ENCODE assay signal across 15 cellular contexts in the genomic region with DNA sequence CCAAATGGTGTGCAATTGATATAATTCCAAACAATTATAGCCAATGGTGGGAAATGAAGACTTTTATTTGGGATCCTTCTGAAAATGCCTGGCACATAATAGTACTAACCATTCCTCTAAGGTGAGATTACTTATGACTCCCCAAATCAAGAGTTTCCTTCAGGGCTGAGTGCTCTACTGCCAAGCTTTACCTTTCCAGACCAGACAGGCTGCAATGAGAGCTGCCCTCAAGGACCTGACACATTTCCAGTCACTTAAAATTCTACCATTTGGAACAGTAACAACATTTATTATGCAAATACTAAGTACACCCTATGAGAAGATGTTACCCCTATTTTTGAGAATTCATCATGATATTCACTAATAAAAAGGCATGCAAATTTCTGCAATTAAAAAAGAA. TPM values are rescaled to one million over a fixed set of nuclear protein-coding genes. Genes with fewer than 3 reads are reported as not detected.
A peak's percentile ranks its signal among the peaks of the same experiment; 100 is the strongest.
DNase-seq lines count a peak whose midpoint lies in the region; ATAC-seq and TF ChIP-seq lines count a peak whose summit lies in the region.
"Had no signal": no experiment of that assay in that cellular context is flagged by ENCODE, and none has a peak within 500 bp of the region (broad histone marks: within the 10 kb centered on the region; RNA-seq: fewer than 3 reads in every experiment).

No MANE protein-coding gene starts in this region.

- no peak overlapping the region for H2AFZ ChIP-seq in PC-3 (ENCODE audit: low read length)
- H2AFZ ChIP-seq: GM23248 had no signal

- ATAC-seq in PC-3 = no peak
- peak; percentile 55 for ATAC-seq in activated T-helper 17 cell treated with anti-CD3 and anti-CD28 coated beads, Interleukin-2, amount 50 U/mL, for 72 hours (replicated peaks)
- ATAC-seq: GM12878, HCT116 had no signal

- no peak overlapping the region for H3K4me2 ChIP-seq in PC-3 (ENCODE audit: low read length)
- H3K4me2 ChIP-seq: BLaER1 treated with 17β-estradiol and CSF1 and Interleukin-3, amounts not matched to agents 10 nM and 100 nM had no signal

- H3K79me2 ChIP-seq in PC-3 (ENCODE audit: low read length) = 0 out of 2 replicates have a peak, but pooled peaks cover 9% of the 10 kb centered on the region

- no peaks in the 10 kb centered on the region for H3K9me3 Mint-ChIP-seq in activated CD4-positive, alpha-beta memory T cell treated with anti-CD3 and anti-CD28 coated beads for 36 hours
- no peaks in the 10 kb centered on the region for H3K9me3 Mint-ChIP-seq in activated CD4-positive, alpha-beta memory T cell treated with anti-CD3 and anti-CD28 coated beads, Interleukin-2, amount 10 ng/mL, durations not matched to agents 7 days and 5 days
- H3K9me3 Mint-ChIP-seq in activated T-helper 17 cell treated with anti-CD3 and anti-CD28 coated beads, Interleukin-2, amount 50 U/mL, for 72 hours = no peaks in the 10 kb centered on the region
- H3K9me3 Mint-ChIP-seq in endothelial cell (ENCODE audit: unreplicated experiment) = no peaks in the 10 kb centered on the region
- H3K9me3 Mint-ChIP-seq: CD4-positive, CD25-positive, alpha-beta regulatory T cell had no signal

- 0 out of 2 replicates have a peak, but pooled peaks cover 7% of the 10 kb centered on the region for H4K20me1 ChIP-seq in PC-3 (ENCODE audit: low read length)

- peaks cover 40% of the 10 kb centered on the region for H3K4me1 Mint-ChIP-seq in activated CD4-positive, alpha-beta memory T cell treated with anti-CD3 and anti-CD28 coated beads for 36 hours (ENCODE audit: low read depth)
- peaks cover 12% of the 10 kb centered on the region for H3K4me1 Mint-ChIP-seq in activated CD4-positive, alpha-beta memory T cell treated with anti-CD3 and anti-CD28 coated beads, Interleukin-2, amount 10 ng/mL, durations not matched to agents 7 days and 5 days
- H3K4me1 Mint-ChIP-seq in activated T-helper 17 cell treated with anti-CD3 and anti-CD28 coated beads, Interleukin-2, amount 50 U/mL, for 72 hours = peaks cover 28% of the 10 kb centered on the region
- no peaks in the 10 kb centered on the region for H3K4me1 Mint-ChIP-seq in endothelial cell (ENCODE audit: unreplicated experiment)

- H3K4me1 ChIP-seq in PC-3 (ENCODE audit: insufficient read depth, low read length) (peaks cover 21% of the 10 kb centered on the region), neutrophil (ENCODE audit: control insufficient read depth in 1 of 2, insufficient read depth in 1 of 2, low read depth in 1 of 2, low read length in 1 of 2) (peaks cover 23 to 27% of the 10 kb centered on the region in 2 experiments)
- H3K4me1 ChIP-seq: BLaER1 treated with 17β-estradiol and CSF1 and Interleukin-3, amounts not matched to agents 10 nM and 100 nM had no signal

- H3K27ac ChIP-seq in PC-3 (ENCODE audit: low read length) = peak overlapping the region; percentile 50
- peak overlapping the region; percentile 66 for H3K27ac ChIP-seq in neutrophil
- H3K27ac ChIP-seq: BLaER1 treated with 17β-estradiol and CSF1 and Interleukin-3, amounts not matched to agents 10 nM and 100 nM; GM23248 had no signal

- H3K27me3 ChIP-seq in PC-3 (ENCODE audit: low read length) (no peaks in the 10 kb centered on the region), neutrophil (no peaks in the 10 kb centered on the region)
- H3K27me3 ChIP-seq: BLaER1 treated with 17β-estradiol and CSF1 and Interleukin-3, amounts not matched to agents 10 nM and 100 nM had no signal

- H3K9ac ChIP-seq in PC-3 (ENCODE audit: low read length) = no peak overlapping the region
- H3K9ac ChIP-seq: BLaER1 treated with 17β-estradiol and CSF1 and Interleukin-3, amounts not matched to agents 10 nM and 100 nM; GM23248 had no signal

- H3K27ac Mint-ChIP-seq in activated CD4-positive, alpha-beta memory T cell treated with anti-CD3 and anti-CD28 coated beads for 36 hours = peak overlapping the region; percentile 76
- H3K27ac Mint-ChIP-seq in activated CD4-positive, alpha-beta memory T cell treated with anti-CD3 and anti-CD28 coated beads, Interleukin-2, amount 10 ng/mL, durations not matched to agents 7 days and 5 days = no peak overlapping the region
- peak overlapping the region; percentile 81 for H3K27ac Mint-ChIP-seq in activated T-helper 17 cell treated with anti-CD3 and anti-CD28 coated beads, Interleukin-2, amount 50 U/mL, for 72 hours
- no peak overlapping the region for H3K27ac Mint-ChIP-seq in endothelial cell (ENCODE audit: unreplicated experiment)
- H3K27ac Mint-ChIP-seq: CD4-positive, CD25-positive, alpha-beta regulatory T cell had no signal

- no peaks in the 10 kb centered on the region for H3K9me3 ChIP-seq in PC-3 (ENCODE audit: low read length)
- H3K9me3 ChIP-seq in neutrophil = no peaks in the 10 kb centered on the region
- H3K9me3 ChIP-seq: BLaER1 treated with 17β-estradiol and CSF1 and Interleukin-3, amounts not matched to agents 10 nM and 100 nM had no signal

- no peaks in the 10 kb centered on the region for H3K27me3 Mint-ChIP-seq in activated CD4-positive, alpha-beta memory T cell treated with anti-CD3 and anti-CD28 coated beads for 36 hours
- no peaks in the 10 kb centered on the region for H3K27me3 Mint-ChIP-seq in activated CD4-positive, alpha-beta memory T cell treated with anti-CD3 and anti-CD28 coated beads, Interleukin-2, amount 10 ng/mL, durations not matched to agents 7 days and 5 days
- no peaks in the 10 kb centered on the region for H3K27me3 Mint-ChIP-seq in activated T-helper 17 cell treated with anti-CD3 and anti-CD28 coated beads, Interleukin-2, amount 50 U/mL, for 72 hours
- peaks cover 2% of the 10 kb centered on the region for H3K27me3 Mint-ChIP-seq in endothelial cell (ENCODE audit: unreplicated experiment)
- H3K27me3 Mint-ChIP-seq: CD4-positive, CD25-positive, alpha-beta regulatory T cell had no signal

- H3K4me3 ChIP-seq in PC-3 (ENCODE audit: low read length) (no peak overlapping the region), neutrophil (ENCODE audit: low read depth in 1 of 2, low read length in 1 of 2) (no peak overlapping the region)
- H3K4me3 ChIP-seq: BLaER1 treated with 17β-estradiol and CSF1 and Interleukin-3, amounts not matched to agents 10 nM and 100 nM; GM12878; GM23248 had no signal

- POLR2A ChIA-PET in activated CD4-positive, alpha-beta memory T cell treated with anti-CD3 and anti-CD28 coated beads for 36 hours (lab: Charles Lee) = no interaction called here
- POLR2A ChIA-PET in activated CD4-positive, alpha-beta memory T cell treated with anti-CD3 and anti-CD28 coated beads, Interleukin-2, amount 10 ng/mL, durations not matched to agents 7 days and 5 days (lab: Charles Lee) = interaction anchor here (0.7 kb wide), 1 partner anchor 23 kb away, joined by 3 read pairs; the partner anchor contains the start of gene SYNJ1
- POLR2A ChIA-PET in PC-3 (lab: Charles Lee; ENCODE audit: unreplicated experiment) = no interaction called here

- peaks cover 76% of the 10 kb centered on the region for H3K36me3 Mint-ChIP-seq in activated CD4-positive, alpha-beta memory T cell treated with anti-CD3 and anti-CD28 coated beads for 36 hours
- H3K36me3 Mint-ChIP-seq in activated CD4-positive, alpha-beta memory T cell treated with anti-CD3 and anti-CD28 coated beads, Interleukin-2, amount 10 ng/mL, durations not matched to agents 7 days and 5 days (ENCODE audit: low read depth) = peaks cover 84% of the 10 kb centered on the region
- peaks cover 100% of the 10 kb centered on the region for H3K36me3 Mint-ChIP-seq in activated T-helper 17 cell treated with anti-CD3 and anti-CD28 coated beads, Interleukin-2, amount 50 U/mL, for 72 hours (ENCODE audit: low read depth)
- peaks cover 42% of the 10 kb centered on the region for H3K36me3 Mint-ChIP-seq in endothelial cell (ENCODE audit: low read depth, unreplicated experiment)

- DNase-seq in activated CD4-positive, alpha-beta memory T cell treated with anti-CD3 and anti-CD28 coated beads for 36 hours = no peak
- no peak for DNase-seq in activated CD4-positive, alpha-beta memory T cell treated with anti-CD3 and anti-CD28 coated beads, Interleukin-2, amount 10 ng/mL, durations not matched to agents 7 days and 5 days
- DNase-seq in PC-3 (no peak), COLO829 (ENCODE audit: low spot score) (no peak), endothelial cell (ENCODE audit: low spot score) (no peak)
- DNase-seq: ACHN; Calu3; CD4-positive, CD25-positive, alpha-beta regulatory T cell; DMS79; GM23248 had no signal

- no peaks in the 10 kb centered on the region for H3F3A ChIP-seq in PC-3 (ENCODE audit: low read length, unreplicated experiment)

- CTCF ChIA-PET in activated CD4-positive, alpha-beta memory T cell treated with anti-CD3 and anti-CD28 coated beads for 36 hours (lab: Charles Lee) = interaction anchor here (1.1 to 1.2 kb wide), 2 partner anchors 21 to 76 kb away, joined by 4 read pairs; partner anchors contain the start of gene PAXBP1
- CTCF ChIA-PET in activated CD4-positive, alpha-beta memory T cell treated with anti-CD3 and anti-CD28 coated beads, Interleukin-2, amount 10 ng/mL, durations not matched to agents 7 days and 5 days (lab: Charles Lee) = no interaction called here
- CTCF ChIA-PET in PC-3 (lab: Charles Lee) = no interaction called here

- TF ChIP-seq CTCF in PC-3 (conservative IDR thresholded peaks at IDR 0.05; ENCODE audit: low read depth, low read length) (no peak), neutrophil (IDR thresholded peaks at IDR 0.05) (no peak), endothelial cell (IDR thresholded peaks at IDR 0.05; ENCODE audit: unreplicated experiment) (no peak)

- peaks cover 68% of the 10 kb centered on the region for H3K36me3 ChIP-seq in PC-3 (ENCODE audit: low read depth, low read length)
- H3K36me3 ChIP-seq in neutrophil = peaks cover 43% of the 10 kb centered on the region

- intact Hi-C loops in activated CD4-positive, alpha-beta memory T cell treated with anti-CD3 and anti-CD28 coated beads for 36 hours (cut with micrococcal nuclease) = loop anchor here (2.0 kb wide), 1 partner anchor 16 kb away; no protein-coding TSS in a partner anchor
- intact Hi-C loops in PC-3 (cut with micrococcal nuclease) = no loop called here

- H3K9me2 ChIP-seq in PC-3 (replicated peaks; ENCODE audit: low read length) = no peaks in the 10 kb centered on the region

- BruUV-seq in PC-3 (replicated peaks; lab: Mats Ljungman, UMichigan) = no TSS peak

- H3K4me3 Mint-ChIP-seq in activated CD4-positive, alpha-beta memory T cell treated with anti-CD3 and anti-CD28 coated beads for 36 hours = no peak overlapping the region
- no peak overlapping the region for H3K4me3 Mint-ChIP-seq in activated CD4-positive, alpha-beta memory T cell treated with anti-CD3 and anti-CD28 coated beads, Interleukin-2, amount 10 ng/mL, durations not matched to agents 7 days and 5 days
- no peak overlapping the region for H3K4me3 Mint-ChIP-seq in activated T-helper 17 cell treated with anti-CD3 and anti-CD28 coated beads, Interleukin-2, amount 50 U/mL, for 72 hours
- H3K4me3 Mint-ChIP-seq in endothelial cell (ENCODE audit: unreplicated experiment) = no peak overlapping the region
- H3K4me3 Mint-ChIP-seq: CD4-positive, CD25-positive, alpha-beta regulatory T cell had no signal

RNA-seq across cellular contexts. Expression of gene PAXBP1, which starts 21.1 kb away (rescaled TPM):
- total RNA-seq in activated CD4-positive, alpha-beta memory T cell treated with anti-CD3 and anti-CD28 coated beads for 36 hours = 10 to 100 TPM; 43.5 to 46.2 TPM
- 10 to 100 TPM; 46.1 to 47.9 TPM for total RNA-seq in activated CD4-positive, alpha-beta memory T cell treated with anti-CD3 and anti-CD28 coated beads, Interleukin-2, amount 10 ng/mL, durations not matched to agents 7 days and 5 days
- total RNA-seq in PC-3 (2014; rRNA removed) (41.7 and 45.1 TPM in 2 replicates), endothelial cell (ENCODE audit: unreplicated experiment) (51.5 TPM)
- total RNA-seq in activated T-helper 17 cell treated with anti-CD3 and anti-CD28 coated beads, Interleukin-2, amount 50 U/mL, for 72 hours = 100 to 1,000 TPM in 1 of 2 donors, 10 to 100 TPM in 1; 44.4 to 126 TPM

RNA-seq across cellular contexts. Expression of gene SYNJ1, which starts 22.6 kb away (rescaled TPM):
- total RNA-seq in activated CD4-positive, alpha-beta memory T cell treated with anti-CD3 and anti-CD28 coated beads for 36 hours = 10 to 100 TPM; 13.3 to 14.2 TPM
- total RNA-seq in activated CD4-positive, alpha-beta memory T cell treated with anti-CD3 and anti-CD28 coated beads, Interleukin-2, amount 10 ng/mL, durations not matched to agents 7 days and 5 days = 10 to 100 TPM; 18.7 to 21.8 TPM
- total RNA-seq in PC-3 (2014; rRNA removed) (7.0 and 16.2 TPM in 2 replicates), endothelial cell (ENCODE audit: unreplicated experiment) (23.0 TPM)
- 10 to 100 TPM; 13.8 to 22.5 TPM for total RNA-seq in activated T-helper 17 cell treated with anti-CD3 and anti-CD28 coated beads, Interleukin-2, amount 50 U/mL, for 72 hours

Comparison
In these comparisons a context has a peak if more than half of its experiments do, and no peak if none do; other contexts are left out.
1. H3K27ac Mint-ChIP-seq: peak in activated CD4-positive, alpha-beta memory T cell treated with anti-CD3 and anti-CD28 coated beads for 36 hours (single experiment) and activated T-helper 17 cell treated with anti-CD3 and anti-CD28 coated beads, Interleukin-2, amount 50 U/mL, for 72 hours (single experiment); none in activated CD4-positive, alpha-beta memory T cell treated with anti-CD3 and anti-CD28 coated beads, Interleukin-2, amount 10 ng/mL, durations not matched to agents 7 days and 5 days (single experiment) and endothelial cell (single experiment).